ENCODE assay signal across 8 cellular contexts in the genomic region with DNA sequence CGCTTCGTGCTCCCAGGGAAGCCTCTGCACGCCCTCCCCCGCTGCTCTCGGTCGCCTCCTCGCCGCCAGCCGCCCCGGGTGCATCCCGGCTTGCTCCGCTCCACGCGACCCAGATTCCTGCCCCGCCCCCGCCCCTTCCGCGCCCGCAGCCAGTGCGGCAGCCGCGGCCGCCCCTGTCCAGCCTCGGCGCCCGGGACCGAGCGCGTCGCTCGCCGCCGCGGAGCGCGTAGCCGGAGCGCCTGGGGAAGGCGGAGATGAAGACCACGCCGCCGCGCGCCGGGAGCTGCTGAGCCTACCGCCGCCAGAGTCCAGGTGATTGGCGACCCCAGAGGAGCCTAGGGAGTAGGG. TPM values are rescaled to one million over a fixed set of nuclear protein-coding genes. Genes with fewer than 3 reads are reported as not detected.
DNase-seq lines count a peak whose midpoint lies in the region; ATAC-seq, FAIRE-seq and TF ChIP-seq lines count a peak whose summit lies in the region.

A gene (plus strand): TSS at position 50 of the 348 bp plus-strand sequence. CDS start 27,043 bp downstream, outside the sequence.

- no peak for TF ChIP-seq CTCF in CD8-positive, alpha-beta T cell (IDR thresholded peaks at IDR 0.05)
- TF ChIP-seq CTCF in endothelial cell of umbilical vein (IDR thresholded peaks at IDR 0.05; ENCODE audit: extremely low read depth in 1 of 2, insufficient read depth in 1 of 2, low read depth in 1 of 2, low read length in 2 of 2) = peak in 1 of 2 donors; percentile 39
- no peak for TF ChIP-seq CTCF in mesothelial cell of epicardium (IDR thresholded peaks at IDR 0.05; ENCODE audit: unreplicated experiment)
- no peak for TF ChIP-seq CTCF in testis (IDR thresholded peaks at IDR 0.05)

- FAIRE-seq in HTR-8/SVneo (lab: Jason Lieb, UNC) (peak; percentile 82), endothelial cell of umbilical vein (lab: Jason Lieb, UNC) (no peak)

- H3K4me3 Mint-ChIP-seq in CD8-positive, alpha-beta T cell = peak within 1 kb of the TSS; percentile 87
- peak within 1 kb of the TSS; percentile 72 for H3K4me3 Mint-ChIP-seq in activated CD4-positive, alpha-beta T cell treated with anti-CD3 and anti-CD28 coated beads, Interleukin-2, amount 10 ng/mL, durations not matched to agents 7 days and 5 days
- H3K4me3 Mint-ChIP-seq in mesothelial cell of epicardium = peak within 1 kb of the TSS; percentile 79

- peaks cover 74% of the 10 kb centered on the region for H3K27me3 Mint-ChIP-seq in CD8-positive, alpha-beta T cell (ENCODE audit: low read depth)
- H3K27me3 Mint-ChIP-seq in activated CD4-positive, alpha-beta T cell treated with anti-CD3 and anti-CD28 coated beads, Interleukin-2, amount 10 ng/mL, durations not matched to agents 7 days and 5 days = peaks cover 85% of the 10 kb centered on the region
- H3K27me3 Mint-ChIP-seq in mesothelial cell of epicardium (ENCODE audit: low read depth) = peaks cover 94% of the 10 kb centered on the region

- H3K4me1 Mint-ChIP-seq in CD8-positive, alpha-beta T cell (ENCODE audit: low read depth) = peaks cover 30% of the 10 kb centered on the region
- H3K4me1 Mint-ChIP-seq in activated CD4-positive, alpha-beta T cell treated with anti-CD3 and anti-CD28 coated beads, Interleukin-2, amount 10 ng/mL, durations not matched to agents 7 days and 5 days = peaks cover 24% of the 10 kb centered on the region
- peaks cover 21% of the 10 kb centered on the region for H3K4me1 Mint-ChIP-seq in mesothelial cell of epicardium

- ATAC-seq in CD8-positive, alpha-beta T cell = peak; percentile 42
- peak; percentile 56 for ATAC-seq in GM19397 (IDR thresholded peaks at IDR 0.05; ENCODE audit: unreplicated experiment)

- no peaks in the 10 kb centered on the region for H3K36me3 Mint-ChIP-seq in CD8-positive, alpha-beta T cell
- H3K36me3 Mint-ChIP-seq in activated CD4-positive, alpha-beta T cell treated with anti-CD3 and anti-CD28 coated beads, Interleukin-2, amount 10 ng/mL, durations not matched to agents 7 days and 5 days (ENCODE audit: low read depth) = peaks cover 1% of the 10 kb centered on the region
- no peaks in the 10 kb centered on the region for H3K36me3 Mint-ChIP-seq in mesothelial cell of epicardium

- no peak within 1 kb of the TSS for H3K27ac Mint-ChIP-seq in CD8-positive, alpha-beta T cell
- H3K27ac Mint-ChIP-seq in activated CD4-positive, alpha-beta T cell treated with anti-CD3 and anti-CD28 coated beads, Interleukin-2, amount 10 ng/mL, durations not matched to agents 7 days and 5 days = no peak within 1 kb of the TSS
- H3K27ac Mint-ChIP-seq in mesothelial cell of epicardium = no peak within 1 kb of the TSS

- H3K27ac ChIP-seq in CD8-positive, alpha-beta T cell (ENCODE audit: low read depth, low read length) = no peak within 1 kb of the TSS
- H3K27ac ChIP-seq in endothelial cell of umbilical vein (ENCODE audit: insufficient read depth, low read depth, low read length) (no peak within 1 kb of the TSS), testis (no peak within 1 kb of the TSS)

- CTCF ChIA-PET in CD8-positive, alpha-beta T cell (lab: Charles Lee) = no interaction called here
- CTCF ChIA-PET in activated CD4-positive, alpha-beta T cell treated with anti-CD3 and anti-CD28 coated beads, Interleukin-2, amount 10 ng/mL, durations not matched to agents 7 days and 5 days (lab: Charles Lee) = interaction anchor here (1.2 kb wide), 1 partner anchor 27 kb away, joined by 3 read pairs; no protein-coding TSS in a partner anchor
- CTCF ChIA-PET in endothelial cell of umbilical vein (lab: Charles Lee) = interaction anchor here (1.1 to 2.7 kb wide), 6 partner anchors 11 to 180 kb away, joined by 3 to 14 read pairs (median 4); no protein-coding TSS in a partner anchor

- dilution Hi-C loops in endothelial cell of umbilical vein (cut with MboI; ENCODE audit: extremely low pct_ligation_motif_present, low sequenced_read_pairs) = no loop called here

- 0% methylated on average over 1 to 43 of the region's 48 CpGs for WGBS in testis, 2 donors

- H4K20me1 ChIP-seq in endothelial cell of umbilical vein (replicated peaks; ENCODE audit: control insufficient read depth, extremely low read depth, insufficient read depth, low read length) = no peaks in the 10 kb centered on the region

- H3K4me2 ChIP-seq in endothelial cell of umbilical vein (ENCODE audit: insufficient read depth, low read length) = peak within 1 kb of the TSS; percentile 69

- no peaks in the 10 kb centered on the region for H3K9me3 Mint-ChIP-seq in CD8-positive, alpha-beta T cell
- no peaks in the 10 kb centered on the region for H3K9me3 Mint-ChIP-seq in activated CD4-positive, alpha-beta T cell treated with anti-CD3 and anti-CD28 coated beads, Interleukin-2, amount 10 ng/mL, durations not matched to agents 7 days and 5 days
- no peaks in the 10 kb centered on the region for H3K9me3 Mint-ChIP-seq in mesothelial cell of epicardium

- peaks cover 24% of the 10 kb centered on the region for H3K4me1 ChIP-seq in CD8-positive, alpha-beta T cell (ENCODE audit: insufficient read depth, low read length)
- H3K4me1 ChIP-seq in endothelial cell of umbilical vein (ENCODE audit: control insufficient read depth, extremely low read depth, insufficient read depth, low read length) = peaks cover 12% of the 10 kb centered on the region
- peaks cover 13% of the 10 kb centered on the region for H3K4me1 ChIP-seq in testis

- H3K9me1 ChIP-seq in endothelial cell of umbilical vein (replicated peaks; ENCODE audit: control insufficient read depth, extremely low read depth, insufficient read depth, low read length) = no peaks in the 10 kb centered on the region

- no peaks in the 10 kb centered on the region for H3K36me3 ChIP-seq in CD8-positive, alpha-beta T cell (ENCODE audit: insufficient read depth, low read length)
- H3K36me3 ChIP-seq in endothelial cell of umbilical vein (ENCODE audit: control insufficient read depth in 2 of 2, extremely low read depth in 1 of 2, insufficient read depth in 2 of 2, low read length in 2 of 2) = no peaks in the 10 kb centered on the region
- no peaks in the 10 kb centered on the region for H3K36me3 ChIP-seq in testis (ENCODE audit: low read depth, missing control alignments)

- H3K79me2 ChIP-seq in endothelial cell of umbilical vein (ENCODE audit: control insufficient read depth, insufficient read depth, low read length) = no peaks in the 10 kb centered on the region

- no TSS peak for BruUV-seq in endothelial cell of umbilical vein (replicated peaks; lab: Mats Ljungman, UMichigan)

- intact Hi-C loops in CD8-positive, alpha-beta T cell (cut with DNase I, micrococcal nuclease) = no loop called here
- intact Hi-C loops in endothelial cell of umbilical vein (cut with micrococcal nuclease) (loop anchor here (1.0 to 2.0 kb wide), 2 partner anchors 26 to 42 kb away; a partner anchor contains a TSS), testis (cut with DNase I; ENCODE audit: low total_unique reads) (no loop called here)

- H3K27me3 ChIP-seq in CD8-positive, alpha-beta T cell (ENCODE audit: insufficient read depth, low read length) = peaks cover 42% of the 10 kb centered on the region
- H3K27me3 ChIP-seq in endothelial cell of umbilical vein (ENCODE audit: control insufficient read depth in 2 of 2, insufficient read depth in 2 of 2, low read length in 2 of 2) = peaks cover 16 to 38% of the 10 kb centered on the region in 2 experiments
- no peaks in the 10 kb centered on the region for H3K27me3 ChIP-seq in testis

- H3K4me3 ChIP-seq in CD8-positive, alpha-beta T cell (ENCODE audit: low read depth, low read length) = peak within 1 kb of the TSS; percentile 57
- peak within 1 kb of the TSS; percentile 5 to 86 (median 50) for H3K4me3 ChIP-seq in endothelial cell of umbilical vein (replicated peaks in 1 of 3; ENCODE audit: insufficient read depth in 1 of 3, low read depth in 1 of 3, low read length in 3 of 3)
- H3K4me3 ChIP-seq in testis = peak within 1 kb of the TSS; percentile 65 to 72

- DNase-seq in CD8-positive, alpha-beta T cell = peak in 2 of 7 experiments; percentile 18 to 33
- DNase-seq in HTR-8/SVneo (ENCODE audit: insufficient read length, low spot score) = peak; percentile 66
- DNase-seq in activated CD4-positive, alpha-beta T cell treated with anti-CD3 and anti-CD28 coated beads, Interleukin-2, amount 10 ng/mL, durations not matched to agents 7 days and 5 days = peak; percentile 37
- peak; percentile 46 for DNase-seq in endothelial cell of umbilical vein (ENCODE audit: low read depth, low spot score)
- peak; percentile 40 to 72 for DNase-seq in mesothelial cell of epicardium (ENCODE audit: low spot score in 2 of 2, unreplicated experiment in 2 of 2)
- peak; percentile 77 for DNase-seq in testis
- no peak for DNase-seq in LoVo (ENCODE audit: low spot score)

- H3K9me3 ChIP-seq in CD8-positive, alpha-beta T cell (ENCODE audit: low read length) = no peaks in the 10 kb centered on the region
- H3K9me3 ChIP-seq in endothelial cell of umbilical vein (replicated peaks; ENCODE audit: control insufficient read depth, insufficient read depth, low read length) (no peaks in the 10 kb centered on the region), testis (no peaks in the 10 kb centered on the region)

- H2AFZ ChIP-seq in endothelial cell of umbilical vein (ENCODE audit: low read depth, low read length) = peak within 1 kb of the TSS; percentile 73

- POLR2A ChIA-PET in CD8-positive, alpha-beta T cell (lab: Charles Lee) = no interaction called here
- POLR2A ChIA-PET in activated CD4-positive, alpha-beta T cell treated with anti-CD3 and anti-CD28 coated beads, Interleukin-2, amount 10 ng/mL, durations not matched to agents 7 days and 5 days (lab: Charles Lee) = no interaction called here
- POLR2A ChIA-PET in endothelial cell of umbilical vein (lab: Charles Lee) = no interaction called here

- TF ChIP-seq POLR2A in endothelial cell of umbilical vein (IDR thresholded peaks at IDR 0.05; ENCODE audit: low read depth, low read length) (no peak), testis (IDR thresholded peaks at IDR 0.05) (no peak)

- H3K9ac ChIP-seq in endothelial cell of umbilical vein (replicated peaks; ENCODE audit: extremely low read depth, insufficient read depth, low read length) = peak within 1 kb of the TSS; percentile 4

RNA-seq across cellular contexts. Expression of the gene that starts here (rescaled TPM):
- not detected for total RNA-seq in CD8-positive, alpha-beta T cell
- not detected for total RNA-seq in activated CD4-positive, alpha-beta T cell treated with anti-CD3 and anti-CD28 coated beads, Interleukin-2, amount 10 ng/mL, durations not matched to agents 7 days and 5 days
- 0.53 and 2.4 TPM in 2 replicates for total RNA-seq in endothelial cell of umbilical vein
- 0.80 and 1.6 TPM in 2 replicates for polyA plus RNA-seq in endothelial cell of umbilical vein
- polyA plus RNA-seq in endothelial cell of umbilical vein (2011; cell fraction: cytosol; rRNA removed) = 1.7 and 1.8 TPM in 2 replicates
- 2.2 and 2.9 TPM in 2 replicates for polyA plus RNA-seq in endothelial cell of umbilical vein (2011; cell fraction: nucleus; rRNA removed)
- 24.3 and 30.3 TPM in 2 replicates for polyA plus RNA-seq in endothelial cell of umbilical vein (2012)
- polyA minus RNA-seq in endothelial cell of umbilical vein = 1.4 and 1.6 TPM in 2 replicates
- not detected for polyA minus RNA-seq in endothelial cell of umbilical vein (2011; cell fraction: cytosol; rRNA and poly(A)+ RNA removed)
- 2.5 and 3.7 TPM in 2 replicates for polyA minus RNA-seq in endothelial cell of umbilical vein (2011; cell fraction: nucleus; rRNA and poly(A)+ RNA removed)
- 0.69 to 0.75 TPM (median 0.73 TPM) in 3 replicates for total RNA-seq in mesothelial cell of epicardium
- total RNA-seq in testis = 10 to 100 TPM in 1 of 2 donors, 1 to 10 TPM in 1; 8.7 to 11.1 TPM
- 5.6 TPM for polyA plus RNA-seq in testis (ENCODE audit: insufficient read depth, low read depth, low replicate concordance)

Comparison
In these comparisons a context has a peak if more than half of its experiments do, and no peak if none do; other contexts are left out.
1. Peak in ATAC-seq and H3K4me3 ChIP-seq in CD8-positive, alpha-beta T cell; RNA of the gene not detected or under 1 TPM.
2. Peak in DNase-seq in activated CD4-positive, alpha-beta T cell treated with anti-CD3 and anti-CD28 coated beads, Interleukin-2, amount 10 ng/mL, durations not matched to agents 7 days and 5 days; RNA of the gene not detected or under 1 TPM.
3. Peak in DNase-seq in mesothelial cell of epicardium; RNA of the gene not detected or under 1 TPM.